In the genomic region with DNA sequence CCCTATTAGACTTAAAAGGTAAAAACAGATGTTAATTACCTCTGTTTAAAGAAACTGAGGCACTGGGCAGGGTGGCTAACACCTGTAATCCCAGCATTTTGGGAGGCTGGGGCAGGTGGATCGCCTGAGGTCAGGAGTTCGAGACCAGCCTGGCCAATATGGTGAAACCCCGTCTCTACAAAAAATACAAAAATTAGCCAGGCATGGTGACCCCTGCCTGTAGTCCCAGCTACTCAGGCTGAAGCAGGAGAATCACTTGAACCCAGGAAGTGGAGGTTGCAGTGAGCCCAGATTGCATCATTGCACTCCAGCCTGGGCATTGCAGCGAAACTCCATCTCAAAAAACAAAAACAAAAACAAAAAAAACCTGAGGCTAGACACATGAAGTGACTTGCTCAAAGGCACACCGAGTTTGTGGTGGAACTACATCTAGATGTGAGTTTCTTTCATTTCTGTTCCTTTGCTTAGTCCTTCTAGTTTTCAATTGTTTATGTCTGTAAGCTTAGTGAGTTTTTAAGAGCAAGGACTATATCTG, we compare ENCODE assay signal across 9 cellular contexts. TPM values are rescaled to one million over a fixed set of nuclear protein-coding genes. Genes with fewer than 3 reads are reported as not detected.
A peak's percentile ranks its signal among the peaks of the same experiment; 100 is the strongest.
DNase-seq lines count a peak whose midpoint lies in the region; ATAC-seq, FAIRE-seq and TF ChIP-seq lines count a peak whose summit lies in the region.
"Had no signal": no experiment of that assay in that cellular context is flagged by ENCODE, and none has a peak within 500 bp of the region (broad histone marks: within the 10 kb centered on the region; RNA-seq: fewer than 3 reads in every experiment).

No MANE protein-coding gene starts in this region.

- H3K27me3 ChIP-seq in HepG2 (ENCODE audit: control insufficient read depth in 1 of 2, insufficient read depth in 2 of 2, low read length in 2 of 2) (no peaks in the 10 kb centered on the region), right lobe of liver (no peaks in the 10 kb centered on the region), osteoblast (ENCODE audit: insufficient read depth, low read length) (no peaks in the 10 kb centered on the region), uterus (no peaks in the 10 kb centered on the region)
- H3K27me3 ChIP-seq: cardiac muscle cell had no signal

- no peaks in the 10 kb centered on the region for H3K9me3 ChIP-seq in HepG2 (ENCODE audit: low read length)
- no peaks in the 10 kb centered on the region for H3K9me3 ChIP-seq in right lobe of liver
- H3K9me3 ChIP-seq in osteoblast (ENCODE audit: low read depth, low read length): no peaks in the 10 kb centered on the region
- H3K9me3 ChIP-seq in uterus: no peaks in the 10 kb centered on the region

- H3K36me3 ChIP-seq in HepG2 (replicated peaks in 1 of 2; ENCODE audit: control insufficient read depth in 1 of 2, insufficient read depth in 2 of 2, low read length in 2 of 2): no peaks in the 10 kb centered on the region
- H3K36me3 ChIP-seq in right lobe of liver: no peaks in the 10 kb centered on the region
- H3K36me3 ChIP-seq in osteoblast (ENCODE audit: insufficient read depth, low read length): no peaks in the 10 kb centered on the region
- H3K36me3 ChIP-seq in uterus: no peaks in the 10 kb centered on the region
- H3K36me3 ChIP-seq: cardiac muscle cell had no signal

- no peak for ATAC-seq in HepG2
- no peak for ATAC-seq in right lobe of liver
- no peak for ATAC-seq in HG02840 (IDR thresholded peaks at IDR 0.05; ENCODE audit: low FRiP score, unreplicated experiment)

- TF ChIP-seq POLR2A in HepG2 (IDR thresholded peaks at IDR 0.05; ENCODE audit: insufficient read depth in 1 of 2, low read depth in 2 of 2, low read length in 2 of 2) (no peak), right lobe of liver (IDR thresholded peaks at IDR 0.05) (no peak), uterus (IDR thresholded peaks at IDR 0.05) (no peak)

- H2AFZ ChIP-seq in HepG2 (ENCODE audit: low read length) (no peak overlapping the region), osteoblast (ENCODE audit: low read length) (peak overlapping the region; percentile 54)

- intact Hi-C loops in HepG2 (cut with micrococcal nuclease; ENCODE audit: unreplicated experiment) (loop anchor here (5.0 to 10.0 kb wide), 2 partner anchors 68 to 860 kb away; partner anchors contain the start of gene MRPL33), right lobe of liver (cut with DNase I) (no loop called here), uterus (cut with DNase I; ENCODE audit: low total_unique reads) (loop anchor here (5.0 kb wide), 1 partner anchor 748 kb away; no protein-coding TSS in a partner anchor)

- in situ Hi-C loops in HepG2 (cut with HindIII; ENCODE audit: extremely low pct_ligation_motif_present, low pct_unique_long_range_greater_than_20kb): loop anchor here (10.0 kb wide), 1 partner anchor 690 kb away; the partner anchor contains the start of gene FOSL2

- DNase-seq in HepG2 (ENCODE audit: low spot score) (no peak), right lobe of liver (no peak), epithelial cell of esophagus (ENCODE audit: low read depth) (peak; percentile 51), osteoblast (ENCODE audit: insufficient read length, low spot score, missing footprints) (no peak), uterus (no peak), EL (no peak), HUDEP-2 (lab: John Stamatoyannopoulos, UW; ENCODE audit: unreplicated experiment in 76 of 76) (no peak)

- H3K9ac ChIP-seq in HepG2 (ENCODE audit: insufficient read depth, low read depth, low read length): no peak overlapping the region

- POLR2A ChIA-PET in HepG2 (lab: Yijun Ruan, JAX): interaction anchor here (0.9 to 3.0 kb wide), 5 partner anchors 19 to 692 kb away, joined by 3 to 17 read pairs (median 3); no protein-coding TSS in a partner anchor

- TF ChIP-seq CTCF in HepG2 (CRISPR knock-in tag; IDR thresholded peaks at IDR 0.05) (no peak), right lobe of liver (IDR thresholded peaks at IDR 0.05) (no peak), epithelial cell of esophagus (IDR thresholded peaks at IDR 0.05; ENCODE audit: insufficient read depth, low read depth, low read length, missing control alignments) (no peak), osteoblast (IDR thresholded peaks at IDR 0.05; ENCODE audit: extremely low read depth, low read depth, low read length) (no peak), uterus (IDR thresholded peaks at IDR 0.05) (no peak)

- H3K4me1 ChIP-seq in HepG2 (ENCODE audit: insufficient read depth, low read length): peaks cover 55% of the 10 kb centered on the region
- peaks cover 0 to 4% (median 0%) of the 10 kb centered on the region in 4 donors for H3K4me1 ChIP-seq in right lobe of liver
- H3K4me1 ChIP-seq in osteoblast (ENCODE audit: insufficient read depth, low read length): peaks cover 46% of the 10 kb centered on the region
- no peaks in the 10 kb centered on the region for H3K4me1 ChIP-seq in uterus

- BruUV-seq in HepG2 (replicated peaks; lab: Mats Ljungman, UMichigan): no TSS peak

- 79% methylated on average over 5 of the region's 5 CpGs for WGBS in HepG2 (ENCODE audit: low lambda C conversion rate)
- WGBS in right lobe of liver (ENCODE audit: insufficient coverage, low coverage, low lambda C conversion rate, missing lambda C conversion rate): 85% methylated on average over 5 of the region's 5 CpGs

- H3K27ac ChIP-seq in HepG2 (ENCODE audit: extremely low read length, insufficient read depth, low read length): no peak overlapping the region
- H3K27ac ChIP-seq in right lobe of liver: no peak overlapping the region
- H3K27ac ChIP-seq in osteoblast (ENCODE audit: low read depth, low read length): peak overlapping the region; percentile 74
- peak overlapping the region; percentile 80 to 91 for H3K27ac ChIP-seq in uterus
- H3K27ac ChIP-seq: cardiac muscle cell had no signal

- H3K79me2 ChIP-seq in HepG2 (ENCODE audit: insufficient read depth, low read length) (no peaks in the 10 kb centered on the region), osteoblast (ENCODE audit: insufficient read depth, low read length) (no peaks in the 10 kb centered on the region)

- TF ChIP-seq EP300 in HepG2 (IDR thresholded peaks at IDR 0.05; ENCODE audit: low read depth in 2 of 2, low read length in 2 of 2) (no peak), HepG2 (CRISPR knock-in tag; IDR thresholded peaks at IDR 0.05; ENCODE audit: borderline replicate concordance) (no peak)

- H3K4me2 ChIP-seq in HepG2 (ENCODE audit: low read depth, low read length) (no peak overlapping the region), osteoblast (ENCODE audit: insufficient read depth, low read length) (peak overlapping the region; percentile 5)

- H4K20me1 ChIP-seq in HepG2 (ENCODE audit: insufficient read depth, low read length) (no peaks in the 10 kb centered on the region), osteoblast (ENCODE audit: insufficient read depth, low read length) (no peaks in the 10 kb centered on the region)

- no peak for TF ChIP-seq RAD21 in HepG2 (CRISPR knock-in tag; IDR thresholded peaks at IDR 0.05)

- CTCF ChIA-PET in HepG2 (lab: Yijun Ruan, JAX; ENCODE audit: low intra/inter-chr PET ratio, low total read pairs): interaction anchor here (1.2 to 2.6 kb wide), 5 partner anchors 21 to 748 kb away, joined by 3 to 14 read pairs (median 11); no protein-coding TSS in a partner anchor

- FAIRE-seq in HepG2 (lab: Jason Lieb, UNC): no peak

- H3K4me3 ChIP-seq in HepG2 (replicated peaks in 1 of 3; ENCODE audit: insufficient read depth in 1 of 3, low read depth in 2 of 3, low read length in 3 of 3) (no peak overlapping the region), right lobe of liver (no peak overlapping the region), epithelial cell of esophagus (ENCODE audit: low read length) (no peak overlapping the region), osteoblast (ENCODE audit: insufficient read depth, low read length) (no peak overlapping the region), uterus (no peak overlapping the region)
- H3K4me3 ChIP-seq: cardiac muscle cell had no signal

RNA-seq across cellular contexts. Expression of gene SLC4A1AP, which starts 40.7 kb away (rescaled TPM):
- 44.6 and 59.0 TPM in 2 replicates for total RNA-seq in HepG2 (2016; rRNA removed; fragmentation: Illumina TruSeq; extraction: Trizol)
- 4.9 and 6.1 TPM in 2 replicates for total RNA-seq in HepG2 (2016; cell fraction: cytosol; rRNA removed; fragmentation: Illumina TruSeq; extraction: Trizol; ENCODE audit: low read depth)
- total RNA-seq in HepG2 (2016; cell fraction: insoluble cytoplasmic fraction; rRNA removed; fragmentation: Illumina TruSeq; extraction: Trizol): 44.0 and 52.8 TPM in 2 replicates
- total RNA-seq in HepG2 (2016; cell fraction: membrane; rRNA removed; fragmentation: Illumina TruSeq; extraction: Trizol): 8.2 and 10.0 TPM in 2 replicates
- 31.4 and 34.3 TPM in 2 replicates for total RNA-seq in HepG2 (2016; cell fraction: nucleus; rRNA removed; fragmentation: Illumina TruSeq; extraction: Trizol)
- polyA plus RNA-seq in HepG2 (2011; rRNA removed): 13.4 and 15.3 TPM in 2 replicates
- 9.4 and 10.5 TPM in 2 replicates for polyA plus RNA-seq in HepG2 (2011; cell fraction: cytosol; rRNA removed)
- polyA plus RNA-seq in HepG2 (2011; cell fraction: nucleus; rRNA removed): 18.1 and 21.0 TPM in 2 replicates
- polyA plus RNA-seq in HepG2 (2012): 21.9 and 28.3 TPM in 2 replicates
- 1.9 and 2.3 TPM in 2 replicates for polyA plus RNA-seq in HepG2 (2016; cell fraction: cytosol; fragmentation: Illumina TruSeq; extraction: Trizol; ENCODE audit: low read depth)
- 49.7 and 51.9 TPM in 2 replicates for polyA plus RNA-seq in HepG2 (2016; cell fraction: insoluble cytoplasmic fraction; fragmentation: Illumina TruSeq; extraction: Trizol; ENCODE audit: low read depth)
- 3.4 and 4.5 TPM in 2 replicates for polyA plus RNA-seq in HepG2 (2016; cell fraction: membrane; fragmentation: Illumina TruSeq; extraction: Trizol; ENCODE audit: low read depth)
- polyA plus RNA-seq in HepG2 (2016; cell fraction: nucleus; fragmentation: Illumina TruSeq; extraction: Trizol; ENCODE audit: insufficient read depth, low read depth): 42.8 and 45.5 TPM in 2 replicates
- polyA minus RNA-seq in HepG2 (2011; rRNA and poly(A)+ RNA removed; ENCODE audit: low replicate concordance): 11.2 and 15.3 TPM in 2 replicates
- polyA minus RNA-seq in HepG2 (2011; cell fraction: cytosol; rRNA and poly(A)+ RNA removed): 13.8 and 14.9 TPM in 2 replicates
- polyA minus RNA-seq in HepG2 (2011; cell fraction: nucleus; rRNA and poly(A)+ RNA removed): 18.9 and 22.8 TPM in 2 replicates
- 10 to 100 TPM in 2 of 6 experiments, 1 to 10 TPM in 4; 6.5 to 12.7 (median 8.5) TPM for total RNA-seq in right lobe of liver
- 24.8 and 27.9 TPM in 2 replicates for total RNA-seq in osteoblast
- 10 to 100 TPM; 15.0 to 23.8 (median 23.1) TPM for total RNA-seq in uterus

RNA-seq across cellular contexts. Expression of gene SUPT7L, which starts 41.0 kb away (rescaled TPM):
- 28.7 and 32.9 TPM in 2 replicates for total RNA-seq in HepG2 (2016; rRNA removed; fragmentation: Illumina TruSeq; extraction: Trizol)
- total RNA-seq in HepG2 (2016; cell fraction: cytosol; rRNA removed; fragmentation: Illumina TruSeq; extraction: Trizol; ENCODE audit: low read depth): 4.8 and 5.8 TPM in 2 replicates
- 27.3 and 33.0 TPM in 2 replicates for total RNA-seq in HepG2 (2016; cell fraction: insoluble cytoplasmic fraction; rRNA removed; fragmentation: Illumina TruSeq; extraction: Trizol)
- total RNA-seq in HepG2 (2016; cell fraction: membrane; rRNA removed; fragmentation: Illumina TruSeq; extraction: Trizol): 11.7 TPM in 2 replicates
- 46.3 and 47.7 TPM in 2 replicates for total RNA-seq in HepG2 (2016; cell fraction: nucleus; rRNA removed; fragmentation: Illumina TruSeq; extraction: Trizol)
- 77.5 and 78.0 TPM in 2 replicates for polyA plus RNA-seq in HepG2 (2011; rRNA removed)
- polyA plus RNA-seq in HepG2 (2011; cell fraction: cytosol; rRNA removed): 42.9 and 43.8 TPM in 2 replicates
- polyA plus RNA-seq in HepG2 (2011; cell fraction: nucleus; rRNA removed): 131 and 148 TPM in 2 replicates
- 36.6 and 37.0 TPM in 2 replicates for polyA plus RNA-seq in HepG2 (2012)
- 2.7 and 2.9 TPM in 2 replicates for polyA plus RNA-seq in HepG2 (2016; cell fraction: cytosol; fragmentation: Illumina TruSeq; extraction: Trizol; ENCODE audit: low read depth)
- polyA plus RNA-seq in HepG2 (2016; cell fraction: insoluble cytoplasmic fraction; fragmentation: Illumina TruSeq; extraction: Trizol; ENCODE audit: low read depth): 35.5 and 40.9 TPM in 2 replicates
- 7.6 and 8.4 TPM in 2 replicates for polyA plus RNA-seq in HepG2 (2016; cell fraction: membrane; fragmentation: Illumina TruSeq; extraction: Trizol; ENCODE audit: low read depth)
- polyA plus RNA-seq in HepG2 (2016; cell fraction: nucleus; fragmentation: Illumina TruSeq; extraction: Trizol; ENCODE audit: insufficient read depth, low read depth): 97.5 and 99.5 TPM in 2 replicates
- 56.7 and 59.6 TPM in 2 replicates for polyA minus RNA-seq in HepG2 (2011; rRNA and poly(A)+ RNA removed; ENCODE audit: low replicate concordance)
- polyA minus RNA-seq in HepG2 (2011; cell fraction: cytosol; rRNA and poly(A)+ RNA removed): 26.8 and 31.8 TPM in 2 replicates
- 76.9 and 100 TPM in 2 replicates for polyA minus RNA-seq in HepG2 (2011; cell fraction: nucleus; rRNA and poly(A)+ RNA removed)
- 10 to 100 TPM; 11.4 to 15.3 (median 13.9) TPM for total RNA-seq in right lobe of liver
- 44.2 and 50.3 TPM in 2 replicates for total RNA-seq in osteoblast
- total RNA-seq in uterus: 10 to 100 TPM; 11.8 to 31.2 (median 20.2) TPM

Comparison
In these comparisons a context has a peak if more than half of its experiments do, and no peak if none do; other contexts are left out.
1. intact Hi-C loops: an anchor here in HepG2 (5.0 to 10.0 kb wide) and uterus (5.0 kb wide); none called in right lobe of liver.
2. H3K27ac ChIP-seq: peak in osteoblast (single experiment) and uterus (2 of 2); none in HepG2 (single experiment) and right lobe of liver (0 of 3).